14 cellular contexts compared by ENCODE assay signal in genomic region chr14:104600141-104600643, GRCh38. TPM values are rescaled to one million over a fixed set of nuclear protein-coding genes. Genes with fewer than 3 reads are reported as not detected.
DNase-seq lines count a peak whose midpoint lies in the region; TF ChIP-seq lines count a peak whose summit lies in the region.
"Had no signal": no experiment of that assay in that cellular context is flagged by ENCODE, and none has a peak within 500 bp of the region (broad histone marks: within the 10 kb centered on the region; RNA-seq: fewer than 3 reads in every experiment).

No MANE protein-coding gene starts in this region.

- H3K9ac ChIP-seq in mesendoderm (ENCODE audit: low read length) = no peak overlapping the region

- no peak overlapping the region for H2BK15ac ChIP-seq in mesendoderm (replicated peaks; ENCODE audit: low read depth)

- no peak overlapping the region for H2AK5ac ChIP-seq in mesendoderm (ENCODE audit: low read length)

- H4K8ac ChIP-seq in mesendoderm (ENCODE audit: low read depth, low read length) = no peak overlapping the region

- no peaks in the 10 kb centered on the region for H3K79me1 ChIP-seq in mesendoderm (ENCODE audit: low read length)

- H3K4me2 ChIP-seq in mesendoderm (ENCODE audit: low read length) = no peak overlapping the region

- H4K5ac ChIP-seq in mesendoderm (ENCODE audit: low read length) = no peak overlapping the region

- no peaks in the 10 kb centered on the region for H3K79me2 ChIP-seq in mesendoderm (ENCODE audit: control insufficient read depth, insufficient read depth, low read length)

- H3K23ac ChIP-seq in mesendoderm (ENCODE audit: low read length) = no peak overlapping the region

- no peak overlapping the region for H2BK120ac ChIP-seq in mesendoderm (ENCODE audit: low read depth, low read length)

- no peak overlapping the region for H3K4me3 ChIP-seq in mesendoderm (ENCODE audit: low read length)
- H3K4me3 ChIP-seq: thoracic aorta had no signal

- H3K27me3 ChIP-seq in mesendoderm (ENCODE audit: insufficient read depth, low read length, poor library complexity) = no peaks in the 10 kb centered on the region

- no CpG with 5 or more reads among the region's 14 CpGs for WGBS in mesendoderm (ENCODE audit: extremely low coverage, insufficient coverage, low lambda C conversion rate)

- in situ Hi-C loops in GM13976 (cut with MboI; ENCODE audit: low sequenced_read_pairs, unreplicated experiment) = no loop called here

- DNase-seq in AG08396 (ENCODE audit: low spot score) (peak; percentile 33), GM13976 (ENCODE audit: low spot score) (peak; percentile 32), NCI-H748 treated with DMSO at 0.1 percent for 48 hours (lab: John Stamatoyannopoulos, UW) (peak; percentile 27), hypothalamus (lab: John Stamatoyannopoulos, UW) (peak in 39 of 51 donors; percentile 10 to 84 (median 49)), SK-N-DZ (ENCODE audit: low spot score) (no peak), NCI-H146 treated with DMSO at 0.1 percent for 48 hours (lab: John Stamatoyannopoulos, UW; ENCODE audit: unreplicated experiment) (no peak), mesendoderm (no peak)
- DNase-seq in effector CD8-positive, alpha-beta T cell (lab: John Stamatoyannopoulos, UW) = no peak
- DNase-seq: amniotic stem cell; Caco-2; NCI-H2029; stimulated activated CD4-positive, alpha-beta T cell treated with anti-CD3 and anti-CD28 coated beads, Interleukin-4, amount 100 ng/mL, for 1 hour; T-cell had no signal

- H3K4me1 ChIP-seq in mesendoderm (ENCODE audit: control insufficient read depth, low read depth, low read length) = no peaks in the 10 kb centered on the region
- H3K4me1 ChIP-seq: Caco-2 had no signal

- H2BK5ac ChIP-seq in mesendoderm (ENCODE audit: low read length) = no peak overlapping the region

- H3K27ac ChIP-seq in mesendoderm (ENCODE audit: low read depth, low read length) = no peak overlapping the region
- H3K27ac ChIP-seq: thoracic aorta had no signal

- no peaks in the 10 kb centered on the region for H3K36me3 ChIP-seq in mesendoderm (ENCODE audit: control insufficient read depth, insufficient read depth, low read length)
- H3K36me3 ChIP-seq: thoracic aorta had no signal

- no peak overlapping the region for H3K4ac ChIP-seq in mesendoderm (ENCODE audit: low read depth, low read length)

- no peak overlapping the region for H3K56ac ChIP-seq in mesendoderm (ENCODE audit: low read length)

- TF ChIP-seq CTCF in GM13976 (IDR thresholded peaks at IDR 0.05; ENCODE audit: borderline replicate concordance, control extremely low read depth, extremely low read depth, insufficient read depth, missing control alignments) = no peak

- H3K18ac ChIP-seq in mesendoderm (ENCODE audit: low read length) = no peak overlapping the region

RNA-seq across cellular contexts. Expression of gene TMEM179, which starts 4.4 kb away (rescaled TPM):
- 2.1 and 2.4 TPM in 2 replicates for polyA plus RNA-seq in SK-N-DZ (2014; cell fraction: cytosol; rRNA removed)
- 2.6 and 4.6 TPM in 2 replicates for polyA plus RNA-seq in SK-N-DZ (2014; cell fraction: nucleus; rRNA removed)
- 1.1 TPM for polyA plus RNA-seq in mesendoderm (2013, experiment 1 of 2)
- polyA plus RNA-seq in mesendoderm (2013, experiment 2 of 2) = 0.97 TPM

RNA-seq across cellular contexts. Expression of gene C14orf180, which starts 20.6 kb away (rescaled TPM):
- not detected in 2 replicates for polyA plus RNA-seq in SK-N-DZ (2014; cell fraction: cytosol; rRNA removed)
- polyA plus RNA-seq in SK-N-DZ (2014; cell fraction: nucleus; rRNA removed) = not detected in 2 replicates
- not detected for polyA plus RNA-seq in mesendoderm (2013, experiment 1 of 2)
- not detected for polyA plus RNA-seq in mesendoderm (2013, experiment 2 of 2)

Comparison
In these comparisons a context has a peak if more than half of its experiments do, and no peak if none do; other contexts are left out.
1. DNase-seq: peak in AG08396 (single experiment), GM13976 (single experiment), NCI-H748 treated with DMSO at 0.1 percent for 48 hours (single experiment) and hypothalamus (39 of 51); none in SK-N-DZ (single experiment), effector CD8-positive, alpha-beta T cell (single experiment), NCI-H146 treated with DMSO at 0.1 percent for 48 hours (single experiment) and mesendoderm (single experiment).